ENCODE assay signal across 12 cellular contexts in genomic region chr6:163491901-163492300, GRCh38.
"Had no signal": no experiment of that assay in that cellular context is flagged by ENCODE, and none has a peak within 500 bp of the region (broad histone marks: within the 10 kb centered on the region; RNA-seq: fewer than 3 reads in every experiment).

No MANE protein-coding gene starts in this region.

- ATAC-seq: activated CD4-positive, CD25-positive, alpha-beta regulatory T cell treated with anti-CD3 and anti-CD28 coated beads, Interleukin-2, amount 50 U/mL, for 24 hours; activated CD8-positive, alpha-beta T cell treated with anti-CD3 and anti-CD28 coated beads, Interleukin-2, amount 10 ng/mL, durations not matched to agents 7 days and 5 days; gastroesophageal sphincter; stimulated activated memory B cell treated with anti-CD40 and anti-IgM and Interleukin-4, amounts not matched to agents 10 μg/mL and 1 μg/mL and 100 μg/mL, for 72 hours had no signal

- H3K4me3 ChIP-seq: body of pancreas, gastroesophageal sphincter had no signal

- H3K9me3 ChIP-seq: body of pancreas, gastroesophageal sphincter had no signal

- H3K36me3 ChIP-seq: gastroesophageal sphincter had no signal

- H3K27me3 ChIP-seq: body of pancreas, gastroesophageal sphincter had no signal

- DNase-seq: activated CD4-positive, alpha-beta T cell treated with anti-CD3 and anti-CD28 coated beads, Interleukin-2, amount 10 ng/mL, durations not matched to agents 7 days and 5 days; activated naive CD4-positive, alpha-beta T cell treated with Interleukin-2 at 50 U/mL for 16 hours; activated naive CD8-positive, alpha-beta T cell treated with anti-CD3 and anti-CD28 coated beads, Interleukin-2, amount 10 ng/mL, durations not matched to agents 7 days and 5 days; activated T-cell treated with anti-CD3 and anti-CD28 coated beads, Interleukin-2, amount 50 U/mL, for 24 hours; central memory CD4-positive, alpha-beta T cell; erythroblast; stimulated activated CD4-positive, alpha-beta T cell treated with anti-CD3 and anti-CD28 coated beads, Interleukin-4, amount 100 ng/mL, for 24 hours had no signal
